Comparison of ENCODE assay signal across 13 cellular contexts in the genomic region with DNA sequence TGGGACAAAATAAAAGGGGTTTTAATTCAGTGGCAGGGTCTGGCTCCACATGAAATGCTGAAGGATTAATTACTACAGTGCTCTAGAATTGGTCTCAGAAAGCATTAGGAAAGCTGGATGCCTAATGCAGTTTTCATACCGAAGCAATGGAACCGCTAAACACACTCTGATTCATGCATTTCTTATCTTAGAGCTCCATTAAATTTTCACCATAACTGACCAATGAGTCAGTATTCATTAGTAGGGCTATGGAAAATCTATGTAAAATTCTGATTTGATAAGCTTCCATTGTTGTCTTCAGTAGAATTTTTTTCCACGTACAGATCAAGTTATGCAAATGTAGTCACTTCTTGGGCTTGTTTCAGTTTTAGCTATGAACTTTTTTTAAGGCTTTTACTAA.
DNase-seq lines count a peak whose midpoint lies in the region; ATAC-seq and TF ChIP-seq lines count a peak whose summit lies in the region.
"Had no signal": no experiment of that assay in that cellular context is flagged by ENCODE, and none has a peak within 500 bp of the region (broad histone marks: within the 10 kb centered on the region; RNA-seq: fewer than 3 reads in every experiment).

No MANE protein-coding gene starts in this region.

- H3K4me1 ChIP-seq in fibroblast of lung (ENCODE audit: control insufficient read depth, extremely low read depth, insufficient read depth, low read length) (peaks cover 3% of the 10 kb centered on the region), skeletal muscle satellite cell (ENCODE audit: control insufficient read depth, insufficient read depth, low read length) (peaks cover 11% of the 10 kb centered on the region)

- no peaks in the 10 kb centered on the region for H4K20me1 ChIP-seq in fibroblast of lung (ENCODE audit: control insufficient read depth, extremely low read depth, insufficient read depth, low read length)

- no peaks in the 10 kb centered on the region for H3K9me3 ChIP-seq in fibroblast of lung (ENCODE audit: control insufficient read depth, insufficient read depth, low read depth, low read length)
- H3K9me3 ChIP-seq in skeletal muscle satellite cell (replicated peaks; ENCODE audit: low read length), result no peaks in the 10 kb centered on the region

- no peaks in the 10 kb centered on the region for H3K79me2 ChIP-seq in fibroblast of lung (ENCODE audit: control insufficient read depth, insufficient read depth, low read length)

- TF ChIP-seq CTCF in fibroblast of lung (conservative IDR thresholded peaks at IDR 0.05 in 1 of 2, IDR thresholded peaks at IDR 0.05 in 1 of 2; ENCODE audit: low read depth in 1 of 2, low read length in 2 of 2), result no peak

- H3K36me3 ChIP-seq in fibroblast of lung (ENCODE audit: control insufficient read depth, insufficient read depth, low read length) (no peaks in the 10 kb centered on the region), skeletal muscle satellite cell (ENCODE audit: insufficient read depth, low read length) (no peaks in the 10 kb centered on the region)

- H3K9ac ChIP-seq in fibroblast of lung (ENCODE audit: insufficient read depth, low read length), result no peak overlapping the region
- H3K9ac ChIP-seq in skeletal muscle satellite cell (ENCODE audit: low read depth, low read length), result no peak overlapping the region

- H3K4me2 ChIP-seq in fibroblast of lung (ENCODE audit: extremely low read depth, insufficient read depth, low read length), result no peak overlapping the region
- peak overlapping the region; percentile 65 for H3K4me2 ChIP-seq in skeletal muscle satellite cell (ENCODE audit: low read length)

- DNase-seq in EL (peak; percentile 86), RPMI7951 (ENCODE audit: low read depth) (peak; percentile 45), fibroblast of lung (ENCODE audit: low read depth in 2 of 2) (peak; percentile 67 to 95), NCI-H748 (lab: John Stamatoyannopoulos, UW; ENCODE audit: unreplicated experiment) (no peak), occipital lobe (lab: John Stamatoyannopoulos, UW) (no peak)
- DNase-seq in stimulated activated CD4-positive, alpha-beta T cell treated with anti-CD3 and anti-CD28 coated beads, Interleukin-4, amount 100 ng/mL, for 24 hours, result no peak
- DNase-seq: activated CD4-positive, alpha-beta T cell treated with anti-CD3 and anti-CD28 coated beads for 4 hours; midbrain; NCI-H2029 treated with DMSO at 0.1 percent for 48 hours had no signal

- H3K27me3 ChIP-seq in fibroblast of lung (ENCODE audit: control insufficient read depth, insufficient read depth, low read length), result no peaks in the 10 kb centered on the region
- no peaks in the 10 kb centered on the region for H3K27me3 ChIP-seq in skeletal muscle satellite cell (ENCODE audit: control insufficient read depth, insufficient read depth, low read length)

- no peak overlapping the region for H2AFZ ChIP-seq in fibroblast of lung (ENCODE audit: low read length)

- H3K4me3 ChIP-seq in fibroblast of lung (replicated peaks in 1 of 4; ENCODE audit: control extremely low read depth in 1 of 4, insufficient read depth in 1 of 4, low read depth in 3 of 4, low read length in 4 of 4), result no peak overlapping the region
- peak overlapping the region; percentile 2 for H3K4me3 ChIP-seq in skeletal muscle satellite cell (ENCODE audit: low read length)

- no peak overlapping the region for H3K27ac ChIP-seq in fibroblast of lung (ENCODE audit: insufficient read depth, low read length)

- no peak for ATAC-seq in GM21447 (IDR thresholded peaks at IDR 0.05; ENCODE audit: unreplicated experiment)
- ATAC-seq: activated T-helper 17 cell treated with anti-CD3 and anti-CD28 coated beads, Interleukin-2, amount 50 U/mL, for 72 hours; esophagus mucosa had no signal

Comparison
In these comparisons a context has a peak if more than half of its experiments do, and no peak if none do; other contexts are left out.
1. DNase-seq: peak in EL (single experiment), RPMI7951 (single experiment) and fibroblast of lung (2 of 2); none in NCI-H748 (single experiment), occipital lobe (single experiment) and stimulated activated CD4-positive, alpha-beta T cell treated with anti-CD3 and anti-CD28 coated beads, Interleukin-4, amount 100 ng/mL, for 24 hours (single experiment).